In the genomic region with DNA sequence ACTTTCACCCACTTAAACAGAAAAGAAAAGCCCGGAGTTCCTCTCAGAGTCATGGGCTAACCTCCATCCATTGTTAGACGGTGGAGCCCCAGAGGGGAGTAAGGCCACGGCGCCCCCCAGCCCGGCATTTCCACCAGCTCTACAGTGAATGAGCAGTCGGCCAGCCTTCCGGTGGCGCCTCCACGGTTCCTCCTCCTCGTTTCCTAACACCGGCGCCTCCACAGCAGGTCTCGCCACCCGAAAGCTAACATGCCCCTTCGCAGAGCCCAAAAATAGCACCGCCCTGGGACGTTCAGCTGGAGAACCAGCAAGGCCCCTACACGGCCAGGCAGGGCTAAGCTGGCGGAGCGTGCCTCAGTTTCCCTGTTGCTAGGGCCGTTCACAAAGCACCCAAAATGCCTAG, we compare ENCODE assay signal across 1 cellular context.
A peak's percentile ranks its signal among the peaks of the same experiment; 100 is the strongest.
TF ChIP-seq lines count a peak whose summit lies in the region.

No MANE protein-coding gene starts in this region.

TF ChIP-seq in H1, 55 proteins besides CTCF, POLR2A, EP300 and RAD21:
- TF ChIP-seq PHF8 (conservative IDR thresholded peaks at IDR 0.05; ENCODE audit: low read depth, low read length) (peak; percentile 20; the same call in 1 of the 2 replicates), HDAC2 (IDR thresholded peaks at IDR 0.05; ENCODE audit: borderline replicate concordance in 1 of 2, low read depth in 2 of 2, low read length in 2 of 2) (no peak), GABPA (IDR thresholded peaks at IDR 0.05; ENCODE audit: borderline replicate concordance, insufficient read depth, low read length) (no peak), GTF2F1 (IDR thresholded peaks at IDR 0.05; ENCODE audit: borderline replicate concordance, low read depth, low read length) (no peak), EZH2 (IDR thresholded peaks at IDR 0.05; ENCODE audit: low read depth, low read length, severe bottlenecking) (no peak), CHD7 (IDR thresholded peaks at IDR 0.05; ENCODE audit: insufficient replicate concordance, low read length) (no peak), JUND (IDR thresholded peaks at IDR 0.05; ENCODE audit: low read length) (no peak), TBP (IDR thresholded peaks at IDR 0.05; ENCODE audit: low read depth, low read length) (no peak), TAF1 (IDR thresholded peaks at IDR 0.05; ENCODE audit: low read depth, low read length) (peak; percentile 41; the same call in 1 of the 2 replicates), RBBP5 (IDR thresholded peaks at IDR 0.05; ENCODE audit: borderline replicate concordance, low read depth, low read length) (no peak; the same call in 1 of the 2 replicates)
TF ChIP-seq in H1: peak in this region for 2.
